In genomic region chr4:128288689-128289106, GRCh38 we compare ENCODE assay signal across 8 cellular contexts. TPM values are rescaled to one million over a fixed set of nuclear protein-coding genes. Genes with fewer than 3 reads are reported as not detected.
DNase-seq lines count a peak whose midpoint lies in the region; ATAC-seq and FAIRE-seq lines count a peak whose summit lies in the region.

No MANE protein-coding gene starts in this region.

- H3K4me1 ChIP-seq in Karpas-422 (ENCODE audit: low read length): peaks cover 35% of the 10 kb centered on the region
- peaks cover 13% of the 10 kb centered on the region for H3K4me1 ChIP-seq in effector memory CD4-positive, alpha-beta T cell (ENCODE audit: control insufficient read depth, insufficient read depth, low read length, poor library complexity, severe bottlenecking)

- no peaks in the 10 kb centered on the region for H3K27me3 ChIP-seq in Karpas-422 (ENCODE audit: low read length)
- no peaks in the 10 kb centered on the region for H3K27me3 ChIP-seq in effector memory CD4-positive, alpha-beta T cell (replicated peaks; ENCODE audit: control insufficient read depth, insufficient read depth, low read length, poor library complexity, severe bottlenecking)

- H3K27ac Mint-ChIP-seq in T-helper 2 cell treated with Interferon-gamma antibody and Interleukin-4, amounts not matched to agents 5 μg/mL and 100 μg/mL, for 36 hours: peak overlapping the region; percentile 93
- H3K27ac Mint-ChIP-seq in naive B cell: peak overlapping the region; percentile 63 to 97 (median 80)

- peak overlapping the region; percentile 84 for H3K4me3 Mint-ChIP-seq in T-helper 2 cell treated with Interferon-gamma antibody and Interleukin-4, amounts not matched to agents 5 μg/mL and 100 μg/mL, for 36 hours
- peak overlapping the region; percentile 83 to 95 (median 92) for H3K4me3 Mint-ChIP-seq in naive B cell

- H3K36me3 ChIP-seq in Karpas-422 (ENCODE audit: insufficient read depth, low read length): peaks cover 20% of the 10 kb centered on the region
- H3K36me3 ChIP-seq in effector memory CD4-positive, alpha-beta T cell (ENCODE audit: control insufficient read depth, insufficient read depth, low read length): no peaks in the 10 kb centered on the region

- H3K27me3 Mint-ChIP-seq in T-helper 2 cell treated with Interferon-gamma antibody and Interleukin-4, amounts not matched to agents 5 μg/mL and 100 μg/mL, for 36 hours (ENCODE audit: low read depth): no peaks in the 10 kb centered on the region
- no peaks in the 10 kb centered on the region for H3K27me3 Mint-ChIP-seq in naive B cell

- ATAC-seq in naive B cell (ENCODE audit: low read depth in 2 of 2) (peak in 1 of 2 donors; percentile 2), HG03342 (IDR thresholded peaks at IDR 0.05; ENCODE audit: unreplicated experiment) (no peak)

- FAIRE-seq in frontal cortex (lab: Jason Lieb, UNC): no peak

- H3K4me3 ChIP-seq in Karpas-422 (ENCODE audit: low read length): peak overlapping the region; percentile 69
- peak overlapping the region; percentile 84 for H3K4me3 ChIP-seq in effector memory CD4-positive, alpha-beta T cell (ENCODE audit: insufficient read depth, low read depth, low read length, poor library complexity, severe bottlenecking)

- peak overlapping the region; percentile 80 for H3K4me2 ChIP-seq in Karpas-422 (ENCODE audit: low read depth, low read length, poor library complexity, severe bottlenecking)

- H3K9me3 Mint-ChIP-seq in T-helper 2 cell treated with Interferon-gamma antibody and Interleukin-4, amounts not matched to agents 5 μg/mL and 100 μg/mL, for 36 hours: no peaks in the 10 kb centered on the region
- no peaks in the 10 kb centered on the region for H3K9me3 Mint-ChIP-seq in naive B cell

- no peaks in the 10 kb centered on the region for H3K9me2 ChIP-seq in Karpas-422 (replicated peaks; ENCODE audit: insufficient read depth, low read length)

- H2AFZ ChIP-seq in Karpas-422 (ENCODE audit: low read length): peak overlapping the region; percentile 88

- peaks cover 16% of the 10 kb centered on the region for H3K36me3 Mint-ChIP-seq in T-helper 2 cell treated with Interferon-gamma antibody and Interleukin-4, amounts not matched to agents 5 μg/mL and 100 μg/mL, for 36 hours (ENCODE audit: low read depth)
- no peaks in the 10 kb centered on the region for H3K36me3 Mint-ChIP-seq in naive B cell

- DNase-seq in EH (ENCODE audit: low read depth) (peak; percentile 34), Karpas-422 (peak; percentile 70), naive B cell (no peak), frontal cortex (ENCODE audit: low spot score in 2 of 2) (no peak), 8988T (no peak)
- peak; percentile 13 for DNase-seq in T-helper 2 cell treated with Interferon-gamma antibody and Interleukin-4, amounts not matched to agents 5 μg/mL and 100 μg/mL, for 36 hours (ENCODE audit: low spot score)
- DNase-seq in effector memory CD4-positive, alpha-beta T cell: peak in 1 of 3 donors; percentile 29

- H3K9me3 ChIP-seq in Karpas-422 (ENCODE audit: low read length): no peaks in the 10 kb centered on the region
- no peaks in the 10 kb centered on the region for H3K9me3 ChIP-seq in effector memory CD4-positive, alpha-beta T cell (ENCODE audit: control insufficient read depth, low read length)

- H3K9ac ChIP-seq in Karpas-422 (ENCODE audit: low read length): peak overlapping the region; percentile 81

- H3K27ac ChIP-seq in Karpas-422 (ENCODE audit: low read length): peak overlapping the region; percentile 70
- peak overlapping the region; percentile 94 for H3K27ac ChIP-seq in effector memory CD4-positive, alpha-beta T cell (ENCODE audit: insufficient read depth, low read length, poor library complexity, severe bottlenecking)

- peaks cover 41% of the 10 kb centered on the region for H3K79me2 ChIP-seq in Karpas-422 (ENCODE audit: low read length)

- peaks cover 31% of the 10 kb centered on the region for H3K4me1 Mint-ChIP-seq in T-helper 2 cell treated with Interferon-gamma antibody and Interleukin-4, amounts not matched to agents 5 μg/mL and 100 μg/mL, for 36 hours (ENCODE audit: low read depth)
- H3K4me1 Mint-ChIP-seq in naive B cell: peaks cover 26 to 29% (median 29%) of the 10 kb centered on the region in 3 donors

- H4K20me1 ChIP-seq in Karpas-422 (ENCODE audit: insufficient read depth, low read depth, low read length): peaks cover 7% of the 10 kb centered on the region; the same call in 1 of the 2 replicates

RNA-seq across cellular contexts. Expression of gene PGRMC2, which starts 1.1 kb away (rescaled TPM):
- total RNA-seq in Karpas-422 (2014; rRNA removed; shearing (Covaris generic); ENCODE audit: low replicate concordance): 23.2 and 29.9 TPM in 2 replicates
- 10 to 100 TPM in 5 of 6 donors, 1 to 10 TPM in 1; 8.8 to 20.4 (median 13.6) TPM for polyA plus RNA-seq in naive B cell (ENCODE audit: low read depth in 6 of 6)
- 28.1 TPM for total RNA-seq in frontal cortex

Comparison
In these comparisons a context has a peak if more than half of its experiments do, and no peak if none do; other contexts are left out.
1. DNase-seq: peak in EH (single experiment), Karpas-422 (single experiment) and T-helper 2 cell treated with Interferon-gamma antibody and Interleukin-4, amounts not matched to agents 5 μg/mL and 100 μg/mL, for 36 hours (single experiment); none in naive B cell (single experiment), frontal cortex (0 of 2) and 8988T (single experiment).